ENCODE assay signal across 19 cellular contexts in genomic region chr2:32489061-32489460, GRCh38.
DNase-seq lines count a peak whose midpoint lies in the region; ATAC-seq and TF ChIP-seq lines count a peak whose summit lies in the region.
"Had no signal": no experiment of that assay in that cellular context is flagged by ENCODE, and none has a peak within 500 bp of the region (broad histone marks: within the 10 kb centered on the region; RNA-seq: fewer than 3 reads in every experiment).

No MANE protein-coding gene starts in this region.

- no peak for DNase-seq in activated T-helper 1 cell treated with anti-CD3 and anti-CD28 coated beads, Interleukin-12 subunit alpha, Interleukin-12 subunit beta, Interleukin-2, Interleukin-4 antibody, amounts not matched to agents 30 ng/mL and 10 ng/mL and 1 ng/mL, durations not matched to agents 14 hours and 24 hours and 36 hours (ENCODE audit: low spot score)
- DNase-seq in dermis blood vessel endothelial cell (peak; percentile 82), lung microvascular endothelial cell (ENCODE audit: low read depth in 2 of 2) (peak; percentile 46 to 77), osteocyte (ENCODE audit: extremely low spot score, unreplicated experiment) (no peak), NCI-H748 treated with DMSO at 0.1 percent for 48 hours (lab: John Stamatoyannopoulos, UW) (no peak), HFFc6 (no peak), foreskin melanocyte (no peak)
- DNase-seq: ACHN; BE2C; C1 segment of cervical spinal cord; CD4-positive, CD25-positive, alpha-beta regulatory T cell; DMS153; DMS79; GDM1; HCEC 1CT had no signal

- H3K36me3 Mint-ChIP-seq in activated T-helper 1 cell treated with anti-CD3 and anti-CD28 coated beads, Interleukin-12 subunit alpha, Interleukin-12 subunit beta, Interleukin-2, Interleukin-4 antibody, amounts not matched to agents 30 ng/mL and 10 ng/mL and 1 ng/mL, durations not matched to agents 14 hours and 24 hours and 36 hours (ENCODE audit: low read depth) = peaks cover 29% of the 10 kb centered on the region
- H3K36me3 Mint-ChIP-seq in osteocyte (ENCODE audit: unreplicated experiment) (peaks cover 33% of the 10 kb centered on the region), HFFc6 (ENCODE audit: low read depth) (peaks cover 13% of the 10 kb centered on the region)

- TF ChIP-seq CTCF in osteocyte (IDR thresholded peaks at IDR 0.05) (no peak), HFFc6 (IDR thresholded peaks at IDR 0.05) (no peak)

- peak overlapping the region; percentile 16 for H3K27ac Mint-ChIP-seq in activated T-helper 1 cell treated with anti-CD3 and anti-CD28 coated beads, Interleukin-12 subunit alpha, Interleukin-12 subunit beta, Interleukin-2, Interleukin-4 antibody, amounts not matched to agents 30 ng/mL and 10 ng/mL and 1 ng/mL, durations not matched to agents 14 hours and 24 hours and 36 hours
- H3K27ac Mint-ChIP-seq in osteocyte (ENCODE audit: unreplicated experiment) (peak overlapping the region; percentile 40), HFFc6 (no peak overlapping the region)
- H3K27ac Mint-ChIP-seq: GM23338, IgD-negative memory B cell had no signal

- ATAC-seq in HG02759 (IDR thresholded peaks at IDR 0.05; ENCODE audit: unreplicated experiment) = no peak
- ATAC-seq: GM23338, HepG2 had no signal

- no peak overlapping the region for H3K4me3 Mint-ChIP-seq in activated T-helper 1 cell treated with anti-CD3 and anti-CD28 coated beads, Interleukin-12 subunit alpha, Interleukin-12 subunit beta, Interleukin-2, Interleukin-4 antibody, amounts not matched to agents 30 ng/mL and 10 ng/mL and 1 ng/mL, durations not matched to agents 14 hours and 24 hours and 36 hours
- H3K4me3 Mint-ChIP-seq in osteocyte (ENCODE audit: unreplicated experiment) = no peak overlapping the region
- no peak overlapping the region for H3K4me3 Mint-ChIP-seq in HFFc6
- H3K4me3 Mint-ChIP-seq: CD4-positive, CD25-positive, alpha-beta regulatory T cell; GM23338; IgD-negative memory B cell had no signal

- no peaks in the 10 kb centered on the region for H3K27me3 Mint-ChIP-seq in activated T-helper 1 cell treated with anti-CD3 and anti-CD28 coated beads, Interleukin-12 subunit alpha, Interleukin-12 subunit beta, Interleukin-2, Interleukin-4 antibody, amounts not matched to agents 30 ng/mL and 10 ng/mL and 1 ng/mL, durations not matched to agents 14 hours and 24 hours and 36 hours (ENCODE audit: insufficient read depth)
- H3K27me3 Mint-ChIP-seq in osteocyte (ENCODE audit: unreplicated experiment) = no peaks in the 10 kb centered on the region
- no peaks in the 10 kb centered on the region; the same call in 1 of the 2 replicates for H3K27me3 Mint-ChIP-seq in HFFc6 (ENCODE audit: insufficient read depth)
- H3K27me3 Mint-ChIP-seq: CD4-positive, CD25-positive, alpha-beta regulatory T cell; IgD-negative memory B cell had no signal

- intact Hi-C loops in activated T-helper 1 cell treated with anti-CD3 and anti-CD28 coated beads, Interleukin-12 subunit alpha, Interleukin-12 subunit beta, Interleukin-2, Interleukin-4 antibody, amounts not matched to agents 30 ng/mL and 10 ng/mL and 1 ng/mL, durations not matched to agents 14 hours and 24 hours and 36 hours (cut with micrococcal nuclease) = no loop called here

- H3K4me1 Mint-ChIP-seq in activated T-helper 1 cell treated with anti-CD3 and anti-CD28 coated beads, Interleukin-12 subunit alpha, Interleukin-12 subunit beta, Interleukin-2, Interleukin-4 antibody, amounts not matched to agents 30 ng/mL and 10 ng/mL and 1 ng/mL, durations not matched to agents 14 hours and 24 hours and 36 hours (ENCODE audit: low read depth) = peaks cover 17% of the 10 kb centered on the region
- H3K4me1 Mint-ChIP-seq in osteocyte (ENCODE audit: unreplicated experiment) (peaks cover 23% of the 10 kb centered on the region), HFFc6 (ENCODE audit: low read depth) (peaks cover 20% of the 10 kb centered on the region)
- H3K4me1 Mint-ChIP-seq: GM23338, IgD-negative memory B cell had no signal

- H3K9me3 Mint-ChIP-seq in activated T-helper 1 cell treated with anti-CD3 and anti-CD28 coated beads, Interleukin-12 subunit alpha, Interleukin-12 subunit beta, Interleukin-2, Interleukin-4 antibody, amounts not matched to agents 30 ng/mL and 10 ng/mL and 1 ng/mL, durations not matched to agents 14 hours and 24 hours and 36 hours = no peaks in the 10 kb centered on the region
- H3K9me3 Mint-ChIP-seq in osteocyte (ENCODE audit: unreplicated experiment) (no peaks in the 10 kb centered on the region), HFFc6 (no peaks in the 10 kb centered on the region)
- H3K9me3 Mint-ChIP-seq: CD4-positive, CD25-positive, alpha-beta regulatory T cell; GM23338; IgD-negative memory B cell had no signal

Comparison
In these comparisons a context has a peak if more than half of its experiments do, and no peak if none do; other contexts are left out.
1. DNase-seq: peak in dermis blood vessel endothelial cell (single experiment) and lung microvascular endothelial cell (2 of 2); none in activated T-helper 1 cell treated with anti-CD3 and anti-CD28 coated beads, Interleukin-12 subunit alpha, Interleukin-12 subunit beta, Interleukin-2, Interleukin-4 antibody, amounts not matched to agents 30 ng/mL and 10 ng/mL and 1 ng/mL, durations not matched to agents 14 hours and 24 hours and 36 hours (single experiment), osteocyte (single experiment), NCI-H748 treated with DMSO at 0.1 percent for 48 hours (single experiment), HFFc6 (single experiment) and foreskin melanocyte (single experiment).